1 cellular context compared by ENCODE assay signal in the genomic region with DNA sequence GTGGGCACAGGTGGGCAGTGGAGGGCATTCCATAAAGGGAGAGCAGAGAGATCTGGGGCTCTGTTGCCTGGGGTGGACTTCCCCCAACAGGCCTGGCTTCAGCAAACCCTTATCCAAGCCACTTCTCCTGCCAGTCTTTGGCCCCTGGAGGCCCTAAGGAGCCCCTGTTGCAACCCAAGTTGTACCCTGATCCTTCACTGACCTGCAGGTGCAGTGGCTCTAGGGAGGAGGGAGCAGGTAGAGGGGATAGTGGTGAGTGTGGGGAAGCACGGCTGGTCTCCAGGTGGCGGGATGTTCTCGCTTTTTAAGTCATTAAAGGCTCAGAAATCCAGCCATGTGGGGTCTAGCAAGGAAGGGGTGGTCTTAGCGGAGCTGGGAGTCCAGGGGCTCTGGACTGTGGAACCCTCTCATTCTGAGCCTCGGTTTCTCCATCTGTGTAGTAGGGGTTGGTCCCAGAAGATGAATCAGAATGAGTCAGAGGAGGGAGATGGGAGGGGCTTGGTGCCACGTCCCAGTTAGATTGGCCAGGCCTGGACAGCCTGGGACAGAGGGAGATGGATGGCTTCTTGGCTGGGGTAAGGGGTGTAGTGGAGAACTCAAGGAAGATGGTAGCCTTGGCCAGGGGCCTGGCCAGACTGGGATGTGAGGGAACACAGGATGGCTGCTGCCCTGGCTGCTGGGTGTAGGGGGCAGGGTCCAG.
TF ChIP-seq lines count a peak whose summit lies in the region.

No MANE protein-coding gene starts in this region.

TF ChIP-seq in WTC11, 78 proteins besides CTCF, POLR2A, EP300 and RAD21 (continued from another document):
- no peak for TF ChIP-seq ATF1 (CRISPR knock-in tag; IDR thresholded peaks at IDR 0.05)
- no peak for TF ChIP-seq USF2 (CRISPR knock-in tag; IDR thresholded peaks at IDR 0.05)
- no peak for TF ChIP-seq NFYB (CRISPR knock-in tag; conservative IDR thresholded peaks at IDR 0.05; ENCODE audit: low read depth)
- TF ChIP-seq PRRX2 (CRISPR knock-in tag; IDR thresholded peaks at IDR 0.05): no peak
- no peak for TF ChIP-seq FOXJ3 (CRISPR knock-in tag; IDR thresholded peaks at IDR 0.05; ENCODE audit: borderline replicate concordance)
- TF ChIP-seq, protein P1, sequence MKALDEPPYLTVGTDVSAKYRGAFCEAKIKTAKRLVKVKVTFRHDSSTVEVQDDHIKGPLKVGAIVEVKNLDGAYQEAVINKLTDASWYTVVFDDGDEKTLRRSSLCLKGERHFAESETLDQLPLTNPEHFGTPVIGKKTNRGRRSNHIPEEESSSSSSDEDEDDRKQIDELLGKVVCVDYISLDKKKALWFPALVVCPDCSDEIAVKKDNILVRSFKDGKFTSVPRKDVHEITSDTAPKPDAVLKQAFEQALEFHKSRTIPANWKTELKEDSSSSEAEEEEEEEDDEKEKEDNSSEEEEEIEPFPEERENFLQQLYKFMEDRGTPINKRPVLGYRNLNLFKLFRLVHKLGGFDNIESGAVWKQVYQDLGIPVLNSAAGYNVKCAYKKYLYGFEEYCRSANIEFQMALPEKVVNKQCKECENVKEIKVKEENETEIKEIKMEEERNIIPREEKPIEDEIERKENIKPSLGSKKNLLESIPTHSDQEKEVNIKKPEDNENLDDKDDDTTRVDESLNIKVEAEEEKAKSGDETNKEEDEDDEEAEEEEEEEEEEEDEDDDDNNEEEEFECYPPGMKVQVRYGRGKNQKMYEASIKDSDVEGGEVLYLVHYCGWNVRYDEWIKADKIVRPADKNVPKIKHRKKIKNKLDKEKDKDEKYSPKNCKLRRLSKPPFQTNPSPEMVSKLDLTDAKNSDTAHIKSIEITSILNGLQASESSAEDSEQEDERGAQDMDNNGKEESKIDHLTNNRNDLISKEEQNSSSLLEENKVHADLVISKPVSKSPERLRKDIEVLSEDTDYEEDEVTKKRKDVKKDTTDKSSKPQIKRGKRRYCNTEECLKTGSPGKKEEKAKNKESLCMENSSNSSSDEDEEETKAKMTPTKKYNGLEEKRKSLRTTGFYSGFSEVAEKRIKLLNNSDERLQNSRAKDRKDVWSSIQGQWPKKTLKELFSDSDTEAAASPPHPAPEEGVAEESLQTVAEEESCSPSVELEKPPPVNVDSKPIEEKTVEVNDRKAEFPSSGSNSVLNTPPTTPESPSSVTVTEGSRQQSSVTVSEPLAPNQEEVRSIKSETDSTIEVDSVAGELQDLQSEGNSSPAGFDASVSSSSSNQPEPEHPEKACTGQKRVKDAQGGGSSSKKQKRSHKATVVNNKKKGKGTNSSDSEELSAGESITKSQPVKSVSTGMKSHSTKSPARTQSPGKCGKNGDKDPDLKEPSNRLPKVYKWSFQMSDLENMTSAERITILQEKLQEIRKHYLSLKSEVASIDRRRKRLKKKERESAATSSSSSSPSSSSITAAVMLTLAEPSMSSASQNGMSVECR (CRISPR knock-in tag; IDR thresholded peaks at IDR 0.05; ENCODE audit: borderline replicate concordance): no peak
- TF ChIP-seq FOXP1 (CRISPR knock-in tag; IDR thresholded peaks at IDR 0.05; ENCODE audit: borderline replicate concordance): no peak
- no peak for TF ChIP-seq ESRRA (CRISPR knock-in tag; IDR thresholded peaks at IDR 0.05; ENCODE audit: borderline replicate concordance)
